In the genomic region with DNA sequence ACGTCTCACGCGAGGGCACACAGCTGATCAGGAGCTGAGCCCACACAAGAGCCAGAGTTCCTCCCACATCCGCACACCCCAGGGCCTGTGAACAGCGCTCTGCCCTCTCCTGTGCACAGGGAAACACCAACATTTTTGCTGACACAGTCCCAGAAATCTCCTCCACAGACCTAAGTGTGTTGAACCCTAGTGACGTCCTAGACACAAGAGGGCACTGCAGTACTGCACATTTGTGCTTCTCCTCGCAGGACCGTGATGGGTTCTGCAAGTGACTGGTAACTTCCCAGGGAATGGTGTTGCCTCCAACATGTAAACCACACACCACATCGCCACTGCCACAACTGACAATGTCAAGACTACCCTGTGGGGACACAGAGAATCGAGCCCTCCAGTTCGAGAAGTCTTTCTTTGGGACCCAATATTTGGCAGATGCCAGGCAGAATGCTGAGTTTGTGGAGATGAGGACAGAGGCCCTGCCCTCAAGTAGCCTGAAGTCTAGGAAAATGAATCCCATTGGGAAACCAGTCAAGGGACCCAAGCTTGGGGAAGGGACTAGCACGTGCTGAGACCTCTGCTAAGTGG, we compare ENCODE assay signal across 10 cellular contexts.
DNase-seq lines count a peak whose midpoint lies in the region; ATAC-seq lines count a peak whose summit lies in the region.
"Had no signal": no experiment of that assay in that cellular context is flagged by ENCODE, and none has a peak within 500 bp of the region (broad histone marks: within the 10 kb centered on the region; RNA-seq: fewer than 3 reads in every experiment).

No MANE protein-coding gene starts in this region.

- no peak overlapping the region for H3K18ac ChIP-seq in trophoblast cell (ENCODE audit: low read length)

- H4K91ac ChIP-seq in trophoblast cell (ENCODE audit: low read depth, low read length): no peak overlapping the region

- peak; percentile 37 for DNase-seq in DMS53 (lab: John Stamatoyannopoulos, UW)
- no peak for DNase-seq in DMS53 treated with DMSO at 0.1 percent for 48 hours (lab: John Stamatoyannopoulos, UW; ENCODE audit: unreplicated experiment)
- DNase-seq in Karpas-422: peak; percentile 66
- DNase-seq in astrocyte of the hippocampus (ENCODE audit: low read depth, low spot score): peak; percentile 32
- DNase-seq in trophoblast cell: peak; percentile 18 to 71
- no peak for DNase-seq in NCI-H2081 treated with DMSO at 0.1 percent for 48 hours (lab: John Stamatoyannopoulos, UW)
- DNase-seq in activated CD4-positive, alpha-beta T cell treated with anti-CD3 and anti-CD28 coated beads for 4 hours: no peak
- DNase-seq in effector memory CD8-positive, alpha-beta T cell: no peak
- DNase-seq: KG1, left ventricle myocardium inferior had no signal

- H3K36me3 ChIP-seq in Karpas-422 (ENCODE audit: insufficient read depth, low read length): no peaks in the 10 kb centered on the region
- H3K36me3 ChIP-seq in trophoblast cell (ENCODE audit: control insufficient read depth in 1 of 2, insufficient read depth in 2 of 2, low read length in 2 of 2): no peaks in the 10 kb centered on the region
- H3K36me3 ChIP-seq: left ventricle myocardium inferior had no signal

- H2BK12ac ChIP-seq in trophoblast cell (ENCODE audit: low read length): no peak overlapping the region

- H3K9me3 ChIP-seq in Karpas-422 (ENCODE audit: low read length) (no peaks in the 10 kb centered on the region), trophoblast cell (ENCODE audit: insufficient read depth, low read depth, low read length) (peaks cover 5% of the 10 kb centered on the region)
- H3K9me3 ChIP-seq: left ventricle myocardium inferior had no signal

- H3K4me1 Mint-ChIP-seq in effector memory CD8-positive, alpha-beta T cell (ENCODE audit: low read depth in 2 of 2): no peaks in the 10 kb centered on the region

- no peak overlapping the region for H2BK5ac ChIP-seq in trophoblast cell (ENCODE audit: low read depth, low read length, poor library complexity)

- no peak overlapping the region for H3K23ac ChIP-seq in trophoblast cell (ENCODE audit: low read length)

- no peak overlapping the region for H3K27ac Mint-ChIP-seq in effector memory CD8-positive, alpha-beta T cell

- H3K27me3 ChIP-seq in Karpas-422 (ENCODE audit: low read length): no peaks in the 10 kb centered on the region
- H3K27me3 ChIP-seq in trophoblast cell (ENCODE audit: insufficient read depth, low read length): no peaks in the 10 kb centered on the region

- no peaks in the 10 kb centered on the region for H3K4me1 ChIP-seq in Karpas-422 (ENCODE audit: low read length)
- H3K4me1 ChIP-seq in trophoblast cell (ENCODE audit: control insufficient read depth in 1 of 2, insufficient read depth in 2 of 2, low read length in 2 of 2): no peaks in the 10 kb centered on the region
- H3K4me1 ChIP-seq: left ventricle myocardium inferior had no signal

- H3K9ac ChIP-seq in Karpas-422 (ENCODE audit: low read length) (no peak overlapping the region), trophoblast cell (ENCODE audit: low read length) (no peak overlapping the region)

- H3K79me2 ChIP-seq in Karpas-422 (ENCODE audit: low read length) (no peaks in the 10 kb centered on the region), trophoblast cell (ENCODE audit: control insufficient read depth, insufficient read depth, low read length, poor library complexity) (no peaks in the 10 kb centered on the region)

- peaks cover 4 to 47% of the 10 kb centered on the region in 2 donors for H3K27me3 Mint-ChIP-seq in effector memory CD8-positive, alpha-beta T cell

- no peak overlapping the region for H3K4ac ChIP-seq in trophoblast cell (ENCODE audit: low read depth, low read length)

- H3K14ac ChIP-seq in trophoblast cell (ENCODE audit: low read length): no peak overlapping the region

- no peak overlapping the region for H3K4me2 ChIP-seq in Karpas-422 (ENCODE audit: low read depth, low read length, poor library complexity, severe bottlenecking)
- H3K4me2 ChIP-seq in trophoblast cell (ENCODE audit: low read length): no peak overlapping the region

- no CpG with 5 or more reads among the region's 12 CpGs for WGBS in trophoblast cell (ENCODE audit: extremely low coverage, insufficient coverage, insufficient read length)

- H2BK120ac ChIP-seq in trophoblast cell (ENCODE audit: insufficient read depth, low read length, poor library complexity): no peak overlapping the region

- H3K36me3 Mint-ChIP-seq in effector memory CD8-positive, alpha-beta T cell (ENCODE audit: insufficient read depth): no peaks in the 10 kb centered on the region

- H3K9me2 ChIP-seq in Karpas-422 (replicated peaks; ENCODE audit: insufficient read depth, low read length): no peaks in the 10 kb centered on the region

- H4K8ac ChIP-seq in trophoblast cell (ENCODE audit: low read depth, low read length): no peak overlapping the region

- H3K27ac ChIP-seq in Karpas-422 (ENCODE audit: low read length) (no peak overlapping the region), trophoblast cell (ENCODE audit: low read depth, low read length) (no peak overlapping the region)
- H3K27ac ChIP-seq: left ventricle myocardium inferior had no signal

- H4K20me1 ChIP-seq in Karpas-422 (ENCODE audit: insufficient read depth, low read depth, low read length): no peaks in the 10 kb centered on the region

- no peak overlapping the region for H2AK5ac ChIP-seq in trophoblast cell (ENCODE audit: low read length)

- ATAC-seq in effector memory CD8-positive, alpha-beta T cell (replicated peaks): no peak

- H4K12ac ChIP-seq in trophoblast cell (ENCODE audit: low read depth, low read length): no peak overlapping the region

- no peak overlapping the region for H2AFZ ChIP-seq in Karpas-422 (ENCODE audit: low read length)
- no peak overlapping the region for H2AFZ ChIP-seq in trophoblast cell (ENCODE audit: insufficient read depth, low read length, poor library complexity)

- H3K9me3 Mint-ChIP-seq in effector memory CD8-positive, alpha-beta T cell: no peaks in the 10 kb centered on the region

- no peaks in the 10 kb centered on the region for H3K79me1 ChIP-seq in trophoblast cell (ENCODE audit: low read length)

- no peak overlapping the region for H3K4me3 Mint-ChIP-seq in effector memory CD8-positive, alpha-beta T cell

- H3K4me3 ChIP-seq in Karpas-422 (ENCODE audit: low read length) (no peak overlapping the region), trophoblast cell (ENCODE audit: low read depth, low read length) (no peak overlapping the region)
- H3K4me3 ChIP-seq: left ventricle myocardium inferior had no signal

Comparison
In these comparisons a context has a peak if more than half of its experiments do, and no peak if none do; other contexts are left out.
1. DNase-seq: peak in DMS53 (single experiment), Karpas-422 (single experiment), astrocyte of the hippocampus (single experiment) and trophoblast cell (2 of 2); none in DMS53 treated with DMSO at 0.1 percent for 48 hours (single experiment), NCI-H2081 treated with DMSO at 0.1 percent for 48 hours (single experiment), activated CD4-positive, alpha-beta T cell treated with anti-CD3 and anti-CD28 coated beads for 4 hours (0 of 2) and effector memory CD8-positive, alpha-beta T cell (0 of 3).